ENCODE assay signal across 8 cellular contexts in genomic region chr7:36986429-36987362, GRCh38.
DNase-seq lines count a peak whose midpoint lies in the region; ATAC-seq and TF ChIP-seq lines count a peak whose summit lies in the region.

No MANE protein-coding gene starts in this region.

- TF ChIP-seq POLR2A in breast epithelium (IDR thresholded peaks at IDR 0.05) = no peak

- H3K27me3 ChIP-seq in AG04450 (ENCODE audit: control insufficient read depth, insufficient read depth, low read length) (peaks cover 5% of the 10 kb centered on the region), breast epithelium (no peaks in the 10 kb centered on the region)

- H3K4me1 ChIP-seq in breast epithelium = no peaks in the 10 kb centered on the region

- intact Hi-C loops in breast epithelium (cut with DNase I; ENCODE audit: low total_unique reads) = loop anchor here (10.0 kb wide), 1 partner anchor 1478 kb away; no protein-coding TSS in a partner anchor

- TF ChIP-seq CTCF in AG04450 (IDR thresholded peaks at IDR 0.05; ENCODE audit: low read depth, low read length) = peak; percentile 96
- peak; percentile 68 for TF ChIP-seq CTCF in VCaP (conservative IDR thresholded peaks at IDR 0.05)
- peak in 2 of 3 donors; percentile 67 to 69 for TF ChIP-seq CTCF in breast epithelium (IDR thresholded peaks at IDR 0.05)

- POLR2A ChIA-PET in AG04450 (lab: Yijun Ruan, JAX) = no interaction called here

- H3K4me3 ChIP-seq in AG04450 (ENCODE audit: low read depth, low read length) = no peak overlapping the region
- H3K4me3 ChIP-seq in breast epithelium = no peak overlapping the region

- DNase-seq in AG04450 (ENCODE audit: low read depth, low spot score) (peak; percentile 8), NCI-H1092 treated with DMSO at 0.1 percent for 48 hours (lab: John Stamatoyannopoulos, UW) (peak; percentile 82), breast epithelium (ENCODE audit: low spot score in 2 of 2) (no peak), iris pigment epithelial cell (ENCODE audit: low read depth) (peak; percentile 30)
- DNase-seq in stimulated activated CD4-positive, alpha-beta T cell treated with anti-CD3 and anti-CD28 coated beads, Interleukin-1b, Interleukin-23, amount 100 ng/mL, for 48 hours = peak; percentile 57

- H3K27ac ChIP-seq in AG04450 (ENCODE audit: low read depth, low read length) (no peak overlapping the region), VCaP (no peak overlapping the region), breast epithelium (no peak overlapping the region)

- CTCF ChIA-PET in AG04450 (lab: Charles Lee) = interaction anchor here (0.6 to 11.8 kb wide), 28 partner anchors 10 to 531 kb away, joined by 3 to 247 read pairs (median 5); no protein-coding TSS in a partner anchor

- no peaks in the 10 kb centered on the region for H3K9me3 ChIP-seq in AG04450 (ENCODE audit: control insufficient read depth, insufficient read depth, low read length)
- H3K9me3 ChIP-seq in breast epithelium = no peaks in the 10 kb centered on the region

- no peaks in the 10 kb centered on the region for H3K36me3 ChIP-seq in breast epithelium

- ATAC-seq in GM19023 (IDR thresholded peaks at IDR 0.05; ENCODE audit: unreplicated experiment) (peak; percentile 64), GM19455 (IDR thresholded peaks at IDR 0.05; ENCODE audit: unreplicated experiment) (no peak)

Comparison
In these comparisons a context has a peak if more than half of its experiments do, and no peak if none do; other contexts are left out.
1. DNase-seq: peak in AG04450 (single experiment), NCI-H1092 treated with DMSO at 0.1 percent for 48 hours (single experiment), iris pigment epithelial cell (single experiment) and stimulated activated CD4-positive, alpha-beta T cell treated with anti-CD3 and anti-CD28 coated beads, Interleukin-1b, Interleukin-23, amount 100 ng/mL, for 48 hours (single experiment); none in breast epithelium (0 of 2).
2. Peak in every context shown above with its lines, with median percentiles within 50 percentile points of each other: CTCF ChIP-seq.